ENCODE assay signal across 8 cellular contexts in the genomic region with DNA sequence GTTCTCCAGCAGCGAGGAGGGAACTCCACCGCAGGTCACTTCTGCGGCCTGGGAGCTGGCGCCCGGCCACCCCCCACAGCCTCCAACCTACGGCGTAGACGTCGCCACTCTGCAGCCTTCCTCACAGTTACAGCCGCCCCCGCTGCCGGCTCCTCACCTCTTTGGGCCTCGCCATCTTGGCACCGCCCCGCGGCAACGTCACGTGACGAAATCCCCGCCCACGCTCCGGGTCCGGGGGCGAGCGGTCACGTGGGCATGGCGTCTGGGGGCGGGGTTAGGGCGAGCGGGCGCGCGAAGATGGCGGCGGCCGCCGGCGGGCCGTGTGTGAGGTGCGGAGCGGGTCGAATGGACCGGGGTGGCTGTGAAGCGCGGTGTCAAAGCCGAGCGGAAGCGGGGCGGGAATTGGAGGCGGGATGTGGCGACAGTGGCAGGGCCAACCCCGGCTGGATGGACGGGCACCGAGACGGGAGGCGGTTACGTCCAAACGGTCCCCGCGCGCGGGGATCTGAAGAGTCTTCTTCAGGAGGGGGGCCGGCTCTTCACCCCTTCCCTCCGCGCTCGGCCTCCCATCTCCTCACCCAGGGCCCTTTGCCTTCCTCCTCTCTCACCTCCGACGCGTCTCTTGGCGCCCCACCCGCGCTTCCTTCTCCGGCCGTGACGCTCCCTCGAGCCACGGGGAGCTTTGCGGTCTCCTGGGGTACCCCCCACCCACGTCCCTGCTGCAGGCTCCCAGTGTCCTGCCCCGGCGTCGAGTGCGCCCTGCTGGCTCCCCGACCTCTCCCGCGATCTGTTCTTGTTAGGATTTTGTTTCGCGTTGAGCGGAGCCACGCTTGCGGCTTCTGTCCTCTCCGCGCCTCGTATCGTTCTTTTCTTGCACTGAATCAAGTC. TPM values are rescaled to one million over a fixed set of nuclear protein-coding genes. Genes with fewer than 3 reads are reported as not detected.
DNase-seq lines count a peak whose midpoint lies in the region; TF ChIP-seq lines count a peak whose summit lies in the region.

DOLK (minus strand) TSS at position 181 of the 888 bp plus-strand sequence. CDS start 300 bp downstream, outside the sequence.
NUP188 (plus strand) TSS at position 277 of the 888 bp plus-strand sequence; CDS start at position 298, 21 bp downstream.

- H2BK20ac ChIP-seq in H9 (ENCODE audit: low read depth, low read length, poor library complexity, severe bottlenecking): no peak within 1 kb of the TSS

- H3K4me1 ChIP-seq in H9 (ENCODE audit: insufficient read depth, low read length): peaks cover 4% of the 10 kb centered on the region; the same call in 1 of the 2 replicates
- peaks cover 5% of the 10 kb centered on the region for H3K4me1 ChIP-seq in neural progenitor cell
- H3K4me1 ChIP-seq in stomach smooth muscle (ENCODE audit: control insufficient read depth, insufficient read depth, low read length): peaks cover 29% of the 10 kb centered on the region

- DNase-seq in G401 (ENCODE audit: low spot score) (peak; percentile 93), H9 (peak; percentile 92), MG63 (peak; percentile 93), SIG-M5 treated with dmso at 0.1 percent for 504 hours (lab: John Stamatoyannopoulos, UW; ENCODE audit: unreplicated experiment) (peak; percentile 74), activated gamma-delta T cell treated with Interleukin-2 at 50 U/mL for 16 hours (peak; percentile 99), foreskin fibroblast (peak; percentile 91 to 98), neural progenitor cell (ENCODE audit: low spot score) (peak; percentile 98)

- peak within 1 kb of the TSS; percentile 86 for H3K18ac ChIP-seq in H9 (ENCODE audit: insufficient read length, low read depth, low read length)

- H3F3A ChIP-seq in neural progenitor cell (ENCODE audit: low read depth): peaks cover 6% of the 10 kb centered on the region

- H3K9me3 ChIP-seq in H9 (ENCODE audit: control insufficient read depth, low read depth, low read length): no peaks in the 10 kb centered on the region
- H3K9me3 ChIP-seq in MG63: no peaks in the 10 kb centered on the region
- no peaks in the 10 kb centered on the region for H3K9me3 ChIP-seq in neural progenitor cell (ENCODE audit: low read depth)
- H3K9me3 ChIP-seq in stomach smooth muscle (ENCODE audit: control insufficient read depth in 2 of 2, low read length in 2 of 2): no peaks in the 10 kb centered on the region

- H2AFZ ChIP-seq in H9 (ENCODE audit: low read length) (no peak within 1 kb of the TSS), neural progenitor cell (replicated peaks) (peak within 1 kb of the TSS; percentile 96)

- peak within 1 kb of the TSS; percentile 83 for H3K14ac ChIP-seq in H9 (ENCODE audit: insufficient read depth, low read length)

- H3K27me3 Mint-ChIP-seq in H9 (ENCODE audit: low read depth): peaks cover 2% of the 10 kb centered on the region; the same call in 1 of the 2 replicates
- H3K27me3 Mint-ChIP-seq in neural progenitor cell (ENCODE audit: insufficient read depth, low read depth): no peaks in the 10 kb centered on the region

- peaks cover 13 to 46% (median 32%) of the 10 kb centered on the region in 3 experiments; a peak in 6 of 7 replicates for H3K36me3 Mint-ChIP-seq in H9 (ENCODE audit: insufficient read depth in 1 of 3, low read depth in 3 of 3)
- peaks cover 16% of the 10 kb centered on the region for H3K36me3 Mint-ChIP-seq in neural progenitor cell

- no peak within 1 kb of the TSS for H3K4ac ChIP-seq in H9 (ENCODE audit: low read depth, low read length)

- H3K23ac ChIP-seq in H9 (ENCODE audit: insufficient read length, low read depth, low read length): no peak within 1 kb of the TSS

- H3K27ac ChIP-seq in H9 (ENCODE audit: insufficient read length, low read depth, low read length) (no peak within 1 kb of the TSS), neural progenitor cell (no peak within 1 kb of the TSS), stomach smooth muscle (ENCODE audit: low read length) (peak within 1 kb of the TSS; percentile 88)

- no peak within 1 kb of the TSS for H3T11ph ChIP-seq in H9 (ENCODE audit: low read length)

- H4K5ac ChIP-seq in H9 (ENCODE audit: insufficient read length, low read depth, low read length): no peak within 1 kb of the TSS

- H3K4me3 ChIP-seq in MG63 (peak within 1 kb of the TSS; percentile 92), foreskin fibroblast (ENCODE audit: low read depth in 1 of 2, low read length in 2 of 2) (peak within 1 kb of the TSS; percentile 89 to 100), neural progenitor cell (peak within 1 kb of the TSS; percentile 96), stomach smooth muscle (ENCODE audit: low read length in 2 of 2) (peak within 1 kb of the TSS; percentile 74 to 91)

- H3K56ac ChIP-seq in H9 (ENCODE audit: insufficient read length, low read depth, low read length): no peak within 1 kb of the TSS

- no peaks in the 10 kb centered on the region for H3K27me3 ChIP-seq in H9 (ENCODE audit: insufficient read depth, low read length)
- no peaks in the 10 kb centered on the region for H3K27me3 ChIP-seq in MG63
- no peaks in the 10 kb centered on the region for H3K27me3 ChIP-seq in neural progenitor cell
- no peaks in the 10 kb centered on the region for H3K27me3 ChIP-seq in stomach smooth muscle (ENCODE audit: control insufficient read depth in 1 of 2, insufficient read depth in 2 of 2, low read length in 2 of 2)

- no peak within 1 kb of the TSS for H2BK15ac ChIP-seq in H9 (ENCODE audit: low read depth, low read length)

- in situ Hi-C loops in G401 (cut with HindIII; ENCODE audit: low sequenced_read_pairs): no loop called here

- peak within 1 kb of the TSS; percentile 90 to 100 (median 99) for H3K27ac Mint-ChIP-seq in H9
- H3K27ac Mint-ChIP-seq in neural progenitor cell: peak within 1 kb of the TSS; percentile 87

- WGBS in H9 (ENCODE audit: extremely low coverage, insufficient read length, low lambda C conversion rate): no CpG with 5 or more reads among the region's 95 CpGs

- no peak within 1 kb of the TSS for H2AK5ac ChIP-seq in H9 (ENCODE audit: insufficient read length, low read length)

- H3K4me2 ChIP-seq in H9 (ENCODE audit: insufficient read depth, insufficient read length, low read length) (peak within 1 kb of the TSS; percentile 53), neural progenitor cell (peak within 1 kb of the TSS; percentile 90)

- no peak within 1 kb of the TSS for H4K91ac ChIP-seq in H9 (ENCODE audit: insufficient read length, low read depth, low read length)

- no peak within 1 kb of the TSS for H2BK12ac ChIP-seq in H9 (ENCODE audit: insufficient read length, low read depth, low read length)

- H3K9me3 Mint-ChIP-seq in H9: no peaks in the 10 kb centered on the region
- H3K9me3 Mint-ChIP-seq in neural progenitor cell: no peaks in the 10 kb centered on the region

- H3K79me2 ChIP-seq in H9 (ENCODE audit: insufficient read depth, low read length) (no peaks in the 10 kb centered on the region; the same call in 1 of the 2 replicates), neural progenitor cell (ENCODE audit: low read depth) (peaks cover 45% of the 10 kb centered on the region)

- H4K8ac ChIP-seq in H9 (replicated peaks; ENCODE audit: insufficient read length, low read depth, low read length): no peak within 1 kb of the TSS

- peak within 1 kb of the TSS; percentile 82 for H3K9ac ChIP-seq in H9 (ENCODE audit: extremely low read depth, insufficient read length, low read length)
- H3K9ac ChIP-seq in neural progenitor cell: peak within 1 kb of the TSS; percentile 86
- H3K9ac ChIP-seq in stomach smooth muscle (ENCODE audit: low read length in 2 of 2): peak within 1 kb of the TSS; percentile 88 to 92

- no peak within 1 kb of the TSS for H2BK5ac ChIP-seq in H9 (ENCODE audit: insufficient read length, low read length)

- no peak within 1 kb of the TSS for H2BK120ac ChIP-seq in H9 (ENCODE audit: low read depth, low read length, poor library complexity, severe bottlenecking)

- H3K79me1 ChIP-seq in H9 (ENCODE audit: insufficient read depth, low read depth, low read length, poor library complexity, severe bottlenecking): no peaks in the 10 kb centered on the region

- peaks cover 17% of the 10 kb centered on the region for H3K36me3 ChIP-seq in MG63
- no peaks in the 10 kb centered on the region for H3K36me3 ChIP-seq in neural progenitor cell
- peaks cover 2 to 11% of the 10 kb centered on the region in 2 donors for H3K36me3 ChIP-seq in stomach smooth muscle (ENCODE audit: control insufficient read depth in 2 of 2, insufficient read depth in 2 of 2, low read length in 2 of 2)

- H3K4me1 Mint-ChIP-seq in H9 (peaks cover 11 to 17% of the 10 kb centered on the region in 2 experiments), neural progenitor cell (peaks cover 20% of the 10 kb centered on the region)

- peaks cover 12% of the 10 kb centered on the region for H3K23me2 ChIP-seq in H9 (ENCODE audit: insufficient read length, low read depth, low read length, poor library complexity, severe bottlenecking)

- H3K4me3 Mint-ChIP-seq in H9 (peak within 1 kb of the TSS; percentile 98 to 99), neural progenitor cell (peak within 1 kb of the TSS; percentile 99)

- no peak for TF ChIP-seq CTCF in H9 (conservative IDR thresholded peaks at IDR 0.05)
- no peak for TF ChIP-seq CTCF in foreskin fibroblast (IDR thresholded peaks at IDR 0.05; ENCODE audit: low read depth, low read length)
- TF ChIP-seq CTCF in neural progenitor cell (IDR thresholded peaks at IDR 0.05): no peak

- peaks cover 4% of the 10 kb centered on the region for H4K20me1 ChIP-seq in H9 (ENCODE audit: control insufficient read depth, insufficient read depth, insufficient read length)
- no peaks in the 10 kb centered on the region for H4K20me1 ChIP-seq in neural progenitor cell (ENCODE audit: low read depth)

RNA-seq across cellular contexts. Expression of gene DOLK, which starts in this region (rescaled TPM):
- 33.7 and 38.6 TPM in 2 replicates for total RNA-seq in G401 (2014; rRNA removed; shearing (Covaris generic))
- total RNA-seq in H9 (2021) (20.1 and 20.2 TPM in 2 replicates), neural progenitor cell (ENCODE audit: low replicate concordance) (8.2 and 16.8 TPM in 2 replicates)
- total RNA-seq in MG63 (2014; rRNA removed; shearing (Covaris generic); ENCODE audit: low replicate concordance): 16.9 and 29.7 TPM in 2 replicates

RNA-seq across cellular contexts. Expression of gene NUP188, which starts in this region (rescaled TPM):
- 33.2 and 68.6 TPM in 2 replicates for total RNA-seq in G401 (2014; rRNA removed; shearing (Covaris generic))
- total RNA-seq in H9 (2021): 101 and 104 TPM in 2 replicates
- total RNA-seq in MG63 (2014; rRNA removed; shearing (Covaris generic); ENCODE audit: low replicate concordance): 14.5 and 22.4 TPM in 2 replicates
- total RNA-seq in neural progenitor cell (ENCODE audit: low replicate concordance): 66.7 and 80.0 TPM in 2 replicates
